Comparison of ENCODE assay signal across 8 cellular contexts in the genomic region with DNA sequence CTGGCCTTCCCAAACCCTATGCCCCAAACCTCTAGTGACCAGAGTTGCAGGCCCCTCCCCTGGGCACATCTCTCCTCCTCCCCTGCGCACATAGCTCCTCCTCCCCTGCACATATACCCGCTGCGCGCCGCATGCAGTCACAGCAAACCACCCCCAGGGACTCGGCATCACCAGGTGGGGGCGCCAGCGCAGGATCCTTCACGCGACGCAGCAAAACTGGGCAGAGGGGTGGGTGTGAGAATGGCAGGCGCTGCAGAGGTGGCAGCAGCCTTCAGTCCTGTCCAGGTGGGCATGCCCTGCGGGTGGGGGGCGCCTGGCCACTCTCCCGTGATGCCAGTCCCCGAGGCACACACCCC. TPM values are rescaled to one million over a fixed set of nuclear protein-coding genes. Genes with fewer than 3 reads are reported as not detected.
A peak's percentile ranks its signal among the peaks of the same experiment; 100 is the strongest.
DNase-seq lines count a peak whose midpoint lies in the region; ATAC-seq and TF ChIP-seq lines count a peak whose summit lies in the region.

No MANE protein-coding gene starts in this region.

- H3K4me3 ChIP-seq in DND-41 (ENCODE audit: low read depth in 1 of 2, low read length in 2 of 2) (peak overlapping the region in 1 of 2 experiments; percentile 56; a peak in 3 of 4 replicates), duodenal mucosa (ENCODE audit: low read depth in 1 of 2, low read length in 2 of 2) (peak overlapping the region; percentile 68 to 70), lung (no peak overlapping the region)

- ATAC-seq in DND-41 (ENCODE audit: insufficient read depth, low read depth) (peak; percentile 67), HG02623 (IDR thresholded peaks at IDR 0.05; ENCODE audit: unreplicated experiment) (peak; percentile 35), lung (ENCODE audit: insufficient read depth, low FRiP score) (peak; percentile 38), GM21528 (IDR thresholded peaks at IDR 0.05; ENCODE audit: low FRiP score, unreplicated experiment) (no peak)

- H3K27ac ChIP-seq in DND-41 (ENCODE audit: low read length) (peak overlapping the region; percentile 37; the same call in 1 of the 2 replicates), duodenal mucosa (ENCODE audit: low read depth, low read length) (no peak overlapping the region), lung (ENCODE audit: low read depth in 1 of 2, low read length in 1 of 2) (no peak overlapping the region)

- TF ChIP-seq CTCF in DND-41 (IDR thresholded peaks at IDR 0.05; ENCODE audit: borderline replicate concordance, extremely low read depth, low read length, poor library complexity, severe bottlenecking) (peak; percentile 91), lung (IDR thresholded peaks at IDR 0.05; ENCODE audit: control extremely low read depth, extremely low read depth) (peak; percentile 42)

- peaks cover 4% of the 10 kb centered on the region for H3K36me3 ChIP-seq in DND-41 (ENCODE audit: insufficient read depth, low read length)
- no peaks in the 10 kb centered on the region for H3K36me3 ChIP-seq in duodenal mucosa (ENCODE audit: control insufficient read depth in 1 of 2, insufficient read depth in 2 of 2, low read length in 2 of 2)
- no peaks in the 10 kb centered on the region for H3K36me3 ChIP-seq in lung (ENCODE audit: control insufficient read depth in 2 of 2, insufficient read depth in 2 of 2, low read length in 2 of 2)

- peaks cover 17% of the 10 kb centered on the region for H3K27me3 ChIP-seq in DND-41 (ENCODE audit: insufficient read depth, low read length, poor library complexity)
- peaks cover 15 to 44% of the 10 kb centered on the region in 2 donors for H3K27me3 ChIP-seq in duodenal mucosa (ENCODE audit: control insufficient read depth in 1 of 2, insufficient read depth in 2 of 2, low read length in 2 of 2)
- H3K27me3 ChIP-seq in lung (ENCODE audit: control insufficient read depth, insufficient read depth) = no peaks in the 10 kb centered on the region

- H3K9ac ChIP-seq in DND-41 (ENCODE audit: low read depth, low read length) (peak overlapping the region; percentile 55), duodenal mucosa (ENCODE audit: low read depth in 1 of 2, low read length in 2 of 2) (peak overlapping the region; percentile 61 to 69)

- peak overlapping the region; percentile 77 for H3K4me2 ChIP-seq in DND-41 (ENCODE audit: insufficient read depth, low read length)

- peaks cover 38% of the 10 kb centered on the region for H3K4me1 ChIP-seq in DND-41 (ENCODE audit: insufficient read depth, low read length)
- H3K4me1 ChIP-seq in duodenal mucosa (ENCODE audit: control insufficient read depth in 1 of 2, insufficient read depth in 2 of 2, low read length in 2 of 2) = peaks cover 40 to 45% of the 10 kb centered on the region in 2 donors
- peaks cover 0 to 31% of the 10 kb centered on the region in 2 donors for H3K4me1 ChIP-seq in lung (ENCODE audit: control insufficient read depth in 2 of 2, insufficient read depth in 2 of 2, low read length in 2 of 2)

- H4K20me1 ChIP-seq in DND-41 (ENCODE audit: insufficient read depth, low read length) = peaks cover 28% of the 10 kb centered on the region

- WGBS in lung, 2 donors = 2 to 18% methylated on average over 16 of the region's 16 CpGs

- no peaks in the 10 kb centered on the region for H3K79me2 ChIP-seq in DND-41 (ENCODE audit: insufficient read depth, low read length)

- no peaks in the 10 kb centered on the region for H3K9me3 ChIP-seq in DND-41 (ENCODE audit: insufficient read depth, low read length, severe bottlenecking)
- no peaks in the 10 kb centered on the region for H3K9me3 ChIP-seq in duodenal mucosa (ENCODE audit: control insufficient read depth in 1 of 2, low read length in 2 of 2)
- peaks cover 0 to 3% of the 10 kb centered on the region in 2 donors for H3K9me3 ChIP-seq in lung (ENCODE audit: control insufficient read depth in 2 of 2, insufficient read depth in 1 of 2, low read length in 1 of 2)

- peak overlapping the region; percentile 86 for H2AFZ ChIP-seq in DND-41 (ENCODE audit: low read depth, low read length)

- DNase-seq in DND-41 (peak; percentile 87), NCI-H2107 treated with DMSO at 0.1 percent for 48 hours (lab: John Stamatoyannopoulos, UW; ENCODE audit: unreplicated experiment) (peak; percentile 58), lung (ENCODE audit: low spot score) (peak; percentile 82)
- DNase-seq in activated CD4-positive, alpha-beta T cell treated with anti-CD3 and anti-CD28 coated beads, Interleukin-2, amount 50 U/mL, for 48 hours = peak; percentile 95 to 97
- peak; percentile 74 for DNase-seq in stimulated activated CD8-positive, alpha-beta memory T cell treated with anti-CD3 and anti-CD28 coated beads, Interleukin-12 subunit alpha, Interleukin-12 subunit beta, amount 100 ng/mL, for 1 hour (ENCODE audit: low read depth)

RNA-seq across cellular contexts. Expression of a gene that starts 5.6 kb away (rescaled TPM):
- total RNA-seq in lung = 1 to 10 TPM; 1.7 to 8.4 TPM
- polyA plus RNA-seq in lung = 10 to 100 TPM in 1 of 2 donors, 1 to 10 TPM in 1; 3.3 to 14.4 TPM

RNA-seq across cellular contexts. Expression of a gene that starts 24.2 kb away (rescaled TPM):
- total RNA-seq in lung = 1 to 10 TPM; 6.6 to 6.9 TPM
- 1 to 10 TPM; 2.7 to 3.2 TPM for polyA plus RNA-seq in lung

RNA-seq across cellular contexts. Expression of a gene that starts 27.7 kb away (rescaled TPM):
- total RNA-seq in lung = 10 to 100 TPM; 44.0 to 49.9 TPM
- 10 to 100 TPM; 29.8 to 38.4 TPM for polyA plus RNA-seq in lung

RNA-seq across cellular contexts. Expression of a gene that starts 48.6 kb away (rescaled TPM):
- 10 to 100 TPM; 24.2 to 69.4 TPM for total RNA-seq in lung
- 100 to 1,000 TPM in 1 of 2 donors, 10 to 100 TPM in 1; 53.4 to 126 TPM for polyA plus RNA-seq in lung

RNA-seq across cellular contexts. Expression of a gene that starts 50.3 kb away (rescaled TPM):
- total RNA-seq in lung = 10 to 100 TPM in 1 of 2 donors, 1 to 10 TPM in 1; 4.1 to 10.5 TPM
- polyA plus RNA-seq in lung = 1 to 10 TPM; 4.0 to 6.3 TPM
